ENCODE assay signal across 8 cellular contexts in genomic region chr11:22192289-22192641, GRCh38. TPM values are rescaled to one million over a fixed set of nuclear protein-coding genes. Genes with fewer than 3 reads are reported as not detected.
A peak's percentile ranks its signal among the peaks of the same experiment; 100 is the strongest.
DNase-seq lines count a peak whose midpoint lies in the region; ATAC-seq lines count a peak whose summit lies in the region.

No MANE protein-coding gene starts in this region.

- H3K27me3 Mint-ChIP-seq in activated CD4-positive, alpha-beta memory T cell treated with anti-CD3 and anti-CD28 coated beads for 36 hours, result peaks cover 33% of the 10 kb centered on the region
- peaks cover 29% of the 10 kb centered on the region for H3K27me3 Mint-ChIP-seq in activated CD4-positive, alpha-beta memory T cell treated with anti-CD3 and anti-CD28 coated beads, Interleukin-2, amount 10 ng/mL, durations not matched to agents 7 days and 5 days

- 3% methylated on average over 7 of the region's 7 CpGs for WGBS in right cardiac atrium

- CTCF ChIA-PET in activated CD4-positive, alpha-beta memory T cell treated with anti-CD3 and anti-CD28 coated beads for 36 hours (lab: Charles Lee), result no interaction called here
- CTCF ChIA-PET in activated CD4-positive, alpha-beta memory T cell treated with anti-CD3 and anti-CD28 coated beads, Interleukin-2, amount 10 ng/mL, durations not matched to agents 7 days and 5 days (lab: Charles Lee), result no interaction called here

- no peak for DNase-seq in activated CD4-positive, alpha-beta memory T cell treated with anti-CD3 and anti-CD28 coated beads for 36 hours
- no peak for DNase-seq in activated CD4-positive, alpha-beta memory T cell treated with anti-CD3 and anti-CD28 coated beads, Interleukin-2, amount 10 ng/mL, durations not matched to agents 7 days and 5 days
- peak in 1 of 2 experiments; percentile 19 for DNase-seq in SJCRH30
- DNase-seq in right cardiac atrium, result peak in 2 of 3 donors; percentile 41 to 43
- peak; percentile 25 for DNase-seq in renal cortical epithelial cell (ENCODE audit: low read depth)
- no peak for DNase-seq in LoVo (ENCODE audit: low spot score)
- no peak for DNase-seq in NCI-H1048 (lab: John Stamatoyannopoulos, UW)

- intact Hi-C loops in activated CD4-positive, alpha-beta memory T cell treated with anti-CD3 and anti-CD28 coated beads for 36 hours (cut with micrococcal nuclease), result no loop called here
- intact Hi-C loops in right cardiac atrium (cut with DNase I), result loop anchor here in 1 of 4 donors (10.0 kb wide), 1 partner anchor 63 kb away; no protein-coding TSS in a partner anchor

- H3K4me3 ChIP-seq in SJCRH30, result peak overlapping the region; percentile 64
- peak overlapping the region; percentile 74 for H3K4me3 ChIP-seq in right cardiac atrium (ENCODE audit: low read length)

- no peaks in the 10 kb centered on the region for H3K9me3 Mint-ChIP-seq in activated CD4-positive, alpha-beta memory T cell treated with anti-CD3 and anti-CD28 coated beads for 36 hours
- H3K9me3 Mint-ChIP-seq in activated CD4-positive, alpha-beta memory T cell treated with anti-CD3 and anti-CD28 coated beads, Interleukin-2, amount 10 ng/mL, durations not matched to agents 7 days and 5 days, result no peaks in the 10 kb centered on the region

- H3K27me3 ChIP-seq in SJCRH30 (no peaks in the 10 kb centered on the region), right cardiac atrium (ENCODE audit: control insufficient read depth, insufficient read depth) (no peaks in the 10 kb centered on the region)

- no peaks in the 10 kb centered on the region for H3K36me3 Mint-ChIP-seq in activated CD4-positive, alpha-beta memory T cell treated with anti-CD3 and anti-CD28 coated beads for 36 hours
- no peaks in the 10 kb centered on the region for H3K36me3 Mint-ChIP-seq in activated CD4-positive, alpha-beta memory T cell treated with anti-CD3 and anti-CD28 coated beads, Interleukin-2, amount 10 ng/mL, durations not matched to agents 7 days and 5 days (ENCODE audit: low read depth)

- H3K9me3 ChIP-seq in SJCRH30 (replicated peaks) (no peaks in the 10 kb centered on the region), right cardiac atrium (ENCODE audit: control insufficient read depth, low read length) (no peaks in the 10 kb centered on the region)

- ATAC-seq in right cardiac atrium (peak; percentile 25 to 49), HG02610 (IDR thresholded peaks at IDR 0.05; ENCODE audit: unreplicated experiment) (no peak)

- H3K4me1 Mint-ChIP-seq in activated CD4-positive, alpha-beta memory T cell treated with anti-CD3 and anti-CD28 coated beads for 36 hours (ENCODE audit: low read depth), result peaks cover 8% of the 10 kb centered on the region
- H3K4me1 Mint-ChIP-seq in activated CD4-positive, alpha-beta memory T cell treated with anti-CD3 and anti-CD28 coated beads, Interleukin-2, amount 10 ng/mL, durations not matched to agents 7 days and 5 days, result no peaks in the 10 kb centered on the region

- no peaks in the 10 kb centered on the region for H3K36me3 ChIP-seq in SJCRH30

- H3K4me1 ChIP-seq in SJCRH30 (no peaks in the 10 kb centered on the region), right cardiac atrium (ENCODE audit: control insufficient read depth, insufficient read depth, low read length) (no peaks in the 10 kb centered on the region)

- peak overlapping the region; percentile 16 for H3K4me3 Mint-ChIP-seq in activated CD4-positive, alpha-beta memory T cell treated with anti-CD3 and anti-CD28 coated beads for 36 hours
- H3K4me3 Mint-ChIP-seq in activated CD4-positive, alpha-beta memory T cell treated with anti-CD3 and anti-CD28 coated beads, Interleukin-2, amount 10 ng/mL, durations not matched to agents 7 days and 5 days, result no peak overlapping the region

- H3K27ac ChIP-seq in SJCRH30, result peak overlapping the region; percentile 22; the same call in 1 of the 2 replicates
- H3K27ac ChIP-seq in right cardiac atrium (ENCODE audit: low read length), result peak overlapping the region; percentile 46

- POLR2A ChIA-PET in activated CD4-positive, alpha-beta memory T cell treated with anti-CD3 and anti-CD28 coated beads for 36 hours (lab: Charles Lee), result no interaction called here
- POLR2A ChIA-PET in activated CD4-positive, alpha-beta memory T cell treated with anti-CD3 and anti-CD28 coated beads, Interleukin-2, amount 10 ng/mL, durations not matched to agents 7 days and 5 days (lab: Charles Lee), result no interaction called here

- no peak overlapping the region for H3K27ac Mint-ChIP-seq in activated CD4-positive, alpha-beta memory T cell treated with anti-CD3 and anti-CD28 coated beads for 36 hours
- no peak overlapping the region for H3K27ac Mint-ChIP-seq in activated CD4-positive, alpha-beta memory T cell treated with anti-CD3 and anti-CD28 coated beads, Interleukin-2, amount 10 ng/mL, durations not matched to agents 7 days and 5 days

RNA-seq across cellular contexts. Expression of gene ANO5, which starts 0.6 kb away (rescaled TPM):
- under 1 TPM in 1 of 2 experiments, not detected in 1; 0.02 TPM for total RNA-seq in activated CD4-positive, alpha-beta memory T cell treated with anti-CD3 and anti-CD28 coated beads for 36 hours
- total RNA-seq in activated CD4-positive, alpha-beta memory T cell treated with anti-CD3 and anti-CD28 coated beads, Interleukin-2, amount 10 ng/mL, durations not matched to agents 7 days and 5 days, result not detected
- total RNA-seq in SJCRH30 (2014; rRNA removed; shearing (Covaris generic)), result 1.3 and 1.6 TPM in 2 replicates
- total RNA-seq in right cardiac atrium, result 100 to 1,000 TPM in 1 of 4 donors, 10 to 100 TPM in 3; 50.0 to 119 (median 66.2) TPM
- polyA plus RNA-seq in right cardiac atrium, result 17.1 TPM
- total RNA-seq in renal cortical epithelial cell, result 5.8 and 9.0 TPM in 2 replicates

Comparison
In these comparisons a context has a peak if more than half of its experiments do, and no peak if none do; other contexts are left out.
1. DNase-seq: peak in right cardiac atrium (2 of 3) and renal cortical epithelial cell (single experiment); none in activated CD4-positive, alpha-beta memory T cell treated with anti-CD3 and anti-CD28 coated beads for 36 hours (single experiment), activated CD4-positive, alpha-beta memory T cell treated with anti-CD3 and anti-CD28 coated beads, Interleukin-2, amount 10 ng/mL, durations not matched to agents 7 days and 5 days (single experiment), LoVo (single experiment) and NCI-H1048 (single experiment).